ENCODE assay signal across 28 cellular contexts in the genomic region with DNA sequence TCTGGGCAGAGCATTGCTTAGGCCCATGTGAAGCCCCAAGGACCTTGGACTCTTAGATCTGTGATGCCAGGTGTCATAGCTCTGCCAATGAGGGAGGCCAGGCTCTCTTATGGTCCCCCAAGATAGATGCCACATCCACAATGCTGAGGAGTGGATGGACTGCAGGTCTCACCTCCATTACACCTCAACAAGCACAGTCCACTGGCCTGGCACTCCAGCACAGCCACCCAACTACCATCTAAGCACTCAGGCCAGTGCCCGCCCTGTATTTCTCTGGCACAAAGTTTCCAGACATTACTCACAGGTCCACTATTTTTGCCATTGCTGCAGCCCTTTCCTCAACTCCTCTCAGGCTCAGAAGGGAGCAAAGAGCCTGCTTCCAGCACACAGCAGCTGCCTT.
"Had no signal": no experiment of that assay in that cellular context is flagged by ENCODE, and none has a peak within 500 bp of the region (broad histone marks: within the 10 kb centered on the region; RNA-seq: fewer than 3 reads in every experiment).

No MANE protein-coding gene starts in this region.

- H3K4me3 ChIP-seq: heart left ventricle, left lung, lung, mucosa of descending colon, ovary, prostate gland, sigmoid colon, tibial nerve, vagina had no signal

- H3K9me3 Mint-ChIP-seq: type B pancreatic cell had no signal

- DNase-seq: hypothalamus; immature natural killer cell; kidney; left colon; midbrain; naive thymus-derived CD4-positive, alpha-beta T cell; ovary; retina; sigmoid colon; small intestine; stimulated activated CD4-positive, alpha-beta T cell treated with anti-CD3 and anti-CD28 coated beads, Interleukin-1b, Interleukin-23, amount 100 ng/mL, for 48 hours; stimulated activated CD4-positive, alpha-beta T cell treated with anti-CD3 and anti-CD28 coated beads, Interleukin-2, amount 100 ng/mL, for 48 hours; stimulated activated CD4-positive, alpha-beta T cell treated with anti-CD3 and anti-CD28 coated beads, Interleukin-4, amount 100 ng/mL, for 4 hours; stimulated activated CD8-positive, alpha-beta memory T cell treated with anti-CD3 and anti-CD28 coated beads, Interleukin-4, amount 100 ng/mL, for 48 hours; stimulated activated naive CD4-positive, alpha-beta T cell treated with Interleukin-2 at 50 U/mL for 16 hours; stimulated activated naive CD8-positive, alpha-beta T cell treated with anti-CD3 and anti-CD28 coated beads, Interleukin-15, amount 100 ng/mL, for 72 hours; substantia nigra had no signal

- H3K4me1 Mint-ChIP-seq: immature natural killer cell; naive thymus-derived CD4-positive, alpha-beta T cell; stimulated activated naive CD8-positive, alpha-beta T cell treated with anti-CD3 and anti-CD28 coated beads, Interleukin-15, amount 100 ng/mL, for 72 hours had no signal

- H3K4me1 ChIP-seq: heart left ventricle, left lung, prostate gland, sigmoid colon, tibial nerve, vagina had no signal

- FAIRE-seq: islet of Langerhans, kidney, small intestine had no signal

- H3K36me3 Mint-ChIP-seq: immature natural killer cell; naive thymus-derived CD4-positive, alpha-beta T cell; type B pancreatic cell had no signal

- H3K27ac Mint-ChIP-seq: immature natural killer cell; naive thymus-derived CD4-positive, alpha-beta T cell; natural killer cell treated with Interleukin-12 subunit alpha and Interleukin-12 subunit beta and Interleukin-15 and Interleukin-18, amount 100 ng/mL, for 72 hours; stimulated activated naive CD8-positive, alpha-beta T cell treated with anti-CD3 and anti-CD28 coated beads, Interleukin-15, amount 100 ng/mL, for 72 hours; type B pancreatic cell had no signal

- H3K27ac ChIP-seq: heart left ventricle, left lung, ovary, prostate gland, sigmoid colon, tibial nerve, vagina had no signal

- H3K9me3 ChIP-seq: mucosa of descending colon, ovary, prostate gland, vagina had no signal

- H3K36me3 ChIP-seq: heart left ventricle, left lung, ovary, prostate gland, sigmoid colon, tibial nerve, vagina had no signal

- H3K4me3 Mint-ChIP-seq: immature natural killer cell; naive thymus-derived CD4-positive, alpha-beta T cell; natural killer cell treated with Interleukin-12 subunit alpha and Interleukin-12 subunit beta and Interleukin-15 and Interleukin-18, amount 100 ng/mL, for 72 hours; stimulated activated naive CD8-positive, alpha-beta T cell treated with anti-CD3 and anti-CD28 coated beads, Interleukin-15, amount 100 ng/mL, for 72 hours; type B pancreatic cell had no signal

- H3K27me3 ChIP-seq: heart left ventricle, left lung, ovary, sigmoid colon, tibial nerve, vagina had no signal

- ATAC-seq: left colon; left lung; mucosa of descending colon; naive thymus-derived CD4-positive, alpha-beta T cell; natural killer cell treated with Interleukin-12 subunit alpha and Interleukin-12 subunit beta and Interleukin-15 and Interleukin-18, amount 100 ng/mL, for 72 hours; right cardiac atrium; stimulated activated naive CD8-positive, alpha-beta T cell treated with anti-CD3 and anti-CD28 coated beads, Interleukin-15, amount 100 ng/mL, for 72 hours had no signal

- H3K27me3 Mint-ChIP-seq: naive thymus-derived CD4-positive, alpha-beta T cell; natural killer cell treated with Interleukin-12 subunit alpha and Interleukin-12 subunit beta and Interleukin-15 and Interleukin-18, amount 100 ng/mL, for 72 hours; stimulated activated naive CD8-positive, alpha-beta T cell treated with anti-CD3 and anti-CD28 coated beads, Interleukin-15, amount 100 ng/mL, for 72 hours; type B pancreatic cell had no signal
